In genomic region chr17:42779304-42779941, GRCh38 we compare ENCODE assay signal across 18 cellular contexts. TPM values are rescaled to one million over a fixed set of nuclear protein-coding genes. Genes with fewer than 3 reads are reported as not detected.
A peak's percentile ranks its signal among the peaks of the same experiment; 100 is the strongest.
DNase-seq lines count a peak whose midpoint lies in the region; ATAC-seq and TF ChIP-seq lines count a peak whose summit lies in the region.
"Had no signal": no experiment of that assay in that cellular context is flagged by ENCODE, and none has a peak within 500 bp of the region (broad histone marks: within the 10 kb centered on the region; RNA-seq: fewer than 3 reads in every experiment).

No MANE protein-coding gene starts in this region.

- peaks cover 10% of the 10 kb centered on the region for H3K27me3 Mint-ChIP-seq in endothelial cell (ENCODE audit: unreplicated experiment)
- peaks cover 25% of the 10 kb centered on the region for H3K27me3 Mint-ChIP-seq in neural progenitor cell (ENCODE audit: insufficient read depth, low read depth)

- peaks cover 43% of the 10 kb centered on the region for H3K4me1 Mint-ChIP-seq in endothelial cell (ENCODE audit: unreplicated experiment)
- peaks cover 19% of the 10 kb centered on the region for H3K4me1 Mint-ChIP-seq in neural progenitor cell

- WGBS in sigmoid colon, 2 donors, result 22 to 62% methylated on average over 3 of the region's 3 CpGs

- peaks cover 4% of the 10 kb centered on the region for H3K79me2 ChIP-seq in DND-41 (ENCODE audit: insufficient read depth, low read length)
- peaks cover 3% of the 10 kb centered on the region for H3K79me2 ChIP-seq in neural progenitor cell (ENCODE audit: low read depth)

- H3K4me2 ChIP-seq in DND-41 (ENCODE audit: insufficient read depth, low read length) (no peak overlapping the region), neural progenitor cell (no peak overlapping the region)

- H3K9ac ChIP-seq in DND-41 (ENCODE audit: low read depth, low read length), result no peak overlapping the region
- H3K9ac ChIP-seq in neural progenitor cell, result no peak overlapping the region

- H3K27me3 ChIP-seq in DND-41 (ENCODE audit: insufficient read depth, low read length, poor library complexity) (no peaks in the 10 kb centered on the region), neural progenitor cell (peaks cover 39% of the 10 kb centered on the region), lower lobe of right lung (ENCODE audit: low read depth) (peaks cover 46% of the 10 kb centered on the region), sigmoid colon (peaks cover 27 to 49% (median 44%) of the 10 kb centered on the region in 3 donors)
- H3K27me3 ChIP-seq: brain microvascular endothelial cell had no signal

- H3K27ac ChIP-seq in DND-41 (ENCODE audit: low read length) (no peak overlapping the region), neural progenitor cell (no peak overlapping the region), lower lobe of right lung (no peak overlapping the region), sigmoid colon (no peak overlapping the region)
- H3K27ac ChIP-seq: brain microvascular endothelial cell, foreskin keratinocyte had no signal

- no peak for TF ChIP-seq EP300 in sigmoid colon (IDR thresholded peaks at IDR 0.05)

- no peaks in the 10 kb centered on the region for H4K20me1 ChIP-seq in DND-41 (ENCODE audit: insufficient read depth, low read length)
- peaks cover 18% of the 10 kb centered on the region for H4K20me1 ChIP-seq in neural progenitor cell (ENCODE audit: low read depth)

- H3K9me3 Mint-ChIP-seq in endothelial cell (ENCODE audit: unreplicated experiment), result no peaks in the 10 kb centered on the region
- no peaks in the 10 kb centered on the region for H3K9me3 Mint-ChIP-seq in neural progenitor cell

- H3K27ac Mint-ChIP-seq in endothelial cell (ENCODE audit: unreplicated experiment) (no peak overlapping the region), neural progenitor cell (no peak overlapping the region)
- H3K27ac Mint-ChIP-seq: activated CD8-positive, alpha-beta T cell treated with anti-CD3 and anti-CD28 coated beads, Interleukin-2, amount 10 ng/mL, durations not matched to agents 7 days and 5 days had no signal

- peaks cover 6% of the 10 kb centered on the region for H3K4me1 ChIP-seq in DND-41 (ENCODE audit: insufficient read depth, low read length)
- no peaks in the 10 kb centered on the region for H3K4me1 ChIP-seq in neural progenitor cell
- H3K4me1 ChIP-seq in lower lobe of right lung, result peaks cover 21% of the 10 kb centered on the region
- peaks cover 0 to 18% (median 16%) of the 10 kb centered on the region in 4 donors for H3K4me1 ChIP-seq in sigmoid colon

- H2AFZ ChIP-seq in DND-41 (ENCODE audit: low read depth, low read length) (no peak overlapping the region), neural progenitor cell (replicated peaks) (no peak overlapping the region)

- H3K36me3 Mint-ChIP-seq in endothelial cell (ENCODE audit: low read depth, unreplicated experiment) (peaks cover 8% of the 10 kb centered on the region), neural progenitor cell (peaks cover 8% of the 10 kb centered on the region)

- intact Hi-C loops in lower lobe of right lung (cut with DNase I), result no loop called here
- intact Hi-C loops in sigmoid colon (cut with DNase I), result no loop called here

- H3K36me3 ChIP-seq in DND-41 (ENCODE audit: insufficient read depth, low read length) (peaks cover 56% of the 10 kb centered on the region), neural progenitor cell (no peaks in the 10 kb centered on the region), lower lobe of right lung (peaks cover 46% of the 10 kb centered on the region), sigmoid colon (peaks cover 9 to 50% (median 22%) of the 10 kb centered on the region in 4 donors)

- peaks cover 28% of the 10 kb centered on the region for H3F3A ChIP-seq in neural progenitor cell (ENCODE audit: low read depth)

- H3K4me3 Mint-ChIP-seq in endothelial cell (ENCODE audit: unreplicated experiment), result peak overlapping the region; percentile 57
- H3K4me3 Mint-ChIP-seq in neural progenitor cell, result peak overlapping the region; percentile 75
- H3K4me3 Mint-ChIP-seq: activated CD8-positive, alpha-beta T cell treated with anti-CD3 and anti-CD28 coated beads, Interleukin-2, amount 10 ng/mL, durations not matched to agents 7 days and 5 days had no signal

- peak; percentile 30; the same call in 1 of the 3 replicates for ATAC-seq in DND-41 (ENCODE audit: insufficient read depth, low read depth)
- no peak for ATAC-seq in lower lobe of right lung
- no peak for ATAC-seq in GM21360 (IDR thresholded peaks at IDR 0.05; ENCODE audit: unreplicated experiment)
- ATAC-seq: activated CD8-positive, alpha-beta T cell treated with anti-CD3 and anti-CD28 coated beads, Interleukin-2, amount 10 ng/mL, durations not matched to agents 7 days and 5 days; foreskin keratinocyte had no signal

- no peak overlapping the region for H3K4me3 ChIP-seq in DND-41 (ENCODE audit: low read depth in 1 of 2, low read length in 2 of 2)
- no peak overlapping the region for H3K4me3 ChIP-seq in neural progenitor cell
- H3K4me3 ChIP-seq in lower lobe of right lung, result no peak overlapping the region
- no peak overlapping the region for H3K4me3 ChIP-seq in sigmoid colon

- H3K9me3 ChIP-seq in DND-41 (ENCODE audit: insufficient read depth, low read length, severe bottlenecking) (no peaks in the 10 kb centered on the region), neural progenitor cell (ENCODE audit: low read depth) (no peaks in the 10 kb centered on the region), lower lobe of right lung (no peaks in the 10 kb centered on the region), sigmoid colon (no peaks in the 10 kb centered on the region)

- no peak for TF ChIP-seq POLR2A in sigmoid colon (IDR thresholded peaks at IDR 0.05)

- no peak for TF ChIP-seq CTCF in DND-41 (IDR thresholded peaks at IDR 0.05; ENCODE audit: borderline replicate concordance, extremely low read depth, low read length, poor library complexity, severe bottlenecking)
- no peak for TF ChIP-seq CTCF in endothelial cell (IDR thresholded peaks at IDR 0.05; ENCODE audit: unreplicated experiment)
- TF ChIP-seq CTCF in neural progenitor cell (IDR thresholded peaks at IDR 0.05), result no peak
- TF ChIP-seq CTCF in lower lobe of right lung (IDR thresholded peaks at IDR 0.05), result no peak
- TF ChIP-seq CTCF in sigmoid colon (IDR thresholded peaks at IDR 0.05), result no peak

- DNase-seq in DND-41 (no peak), NCI-H524 treated with DMSO at 0.1 percent for 48 hours (lab: John Stamatoyannopoulos, UW) (peak; percentile 11), endothelial cell (ENCODE audit: low spot score) (no peak), neural progenitor cell (ENCODE audit: low spot score) (no peak), UCSD-AML1 (lab: John Stamatoyannopoulos, UW; ENCODE audit: unreplicated experiment) (no peak), lower lobe of right lung (no peak), sigmoid colon (no peak)
- DNase-seq: activated CD8-positive, alpha-beta T cell treated with anti-CD3 and anti-CD28 coated beads, Interleukin-2, amount 10 ng/mL, durations not matched to agents 7 days and 5 days; activated effector memory CD4-positive, alpha-beta T cell treated with anti-CD3 and anti-CD28 coated beads, Interleukin-2, amount 50 U/mL, for 16 hours; brain microvascular endothelial cell; C1 segment of cervical spinal cord; foreskin keratinocyte; NCI-H1694; SHP77 had no signal

RNA-seq across cellular contexts. Expression of gene WNK4, which starts 1.0 kb away (rescaled TPM):
- total RNA-seq in endothelial cell (ENCODE audit: unreplicated experiment) (8.9 TPM), neural progenitor cell (ENCODE audit: low replicate concordance) (0.12 TPM in 1 of 2 replicates, not detected in the other), lower lobe of right lung (0.47 TPM), sigmoid colon (under 1 TPM in 1 of 4 donors, not detected in 3; 0.28 TPM)
- 10 to 100 TPM; 13.2 to 14.4 (median 14.0) TPM for polyA plus RNA-seq in sigmoid colon
- total RNA-seq: LHCN-M2 had no signal

RNA-seq across cellular contexts. Expression of gene VPS25, which starts 6.2 kb away (rescaled TPM):
- 39.4 TPM for total RNA-seq in endothelial cell (ENCODE audit: unreplicated experiment)
- total RNA-seq in neural progenitor cell (ENCODE audit: low replicate concordance), result 77.5 and 114 TPM in 2 replicates
- 42.1 TPM for total RNA-seq in lower lobe of right lung
- total RNA-seq in sigmoid colon, result 10 to 100 TPM; 27.1 to 40.3 (median 37.3) TPM
- 100 to 1,000 TPM; 103 to 135 (median 105) TPM for polyA plus RNA-seq in sigmoid colon

RNA-seq across cellular contexts. Expression of gene RAMP2, which starts 18.4 kb away (rescaled TPM):
- total RNA-seq in endothelial cell (ENCODE audit: unreplicated experiment), result 630 TPM
- total RNA-seq in neural progenitor cell (ENCODE audit: low replicate concordance), result 0.51 and 5.8 TPM in 2 replicates
- 127 TPM for total RNA-seq in lower lobe of right lung
- 10 to 100 TPM; 11.2 to 26.6 (median 18.4) TPM for total RNA-seq in sigmoid colon
- 10 to 100 TPM in 2 of 3 donors, 1 to 10 TPM in 1; 2.3 to 21.0 (median 16.7) TPM for polyA plus RNA-seq in sigmoid colon
- total RNA-seq: activated CD8-positive, alpha-beta T cell treated with anti-CD3 and anti-CD28 coated beads, Interleukin-2, amount 10 ng/mL, durations not matched to agents 7 days and 5 days; foreskin keratinocyte; mononuclear cell; renal cortical epithelial cell had no signal

RNA-seq across cellular contexts. Expression of gene COA3, which starts 19.1 kb away (rescaled TPM):
- 60.3 TPM for total RNA-seq in endothelial cell (ENCODE audit: unreplicated experiment)
- total RNA-seq in neural progenitor cell (ENCODE audit: low replicate concordance), result 61.2 and 74.5 TPM in 2 replicates
- total RNA-seq in lower lobe of right lung, result 54.5 TPM
- total RNA-seq in sigmoid colon, result 100 to 1,000 TPM in 1 of 4 donors, 10 to 100 TPM in 3; 73.4 to 100 (median 98.2) TPM
- polyA plus RNA-seq in sigmoid colon, result 100 to 1,000 TPM; 282 to 382 (median 295) TPM

RNA-seq across cellular contexts. Expression of gene CNTD1, which starts 19.2 kb away (rescaled TPM):
- 0.59 TPM for total RNA-seq in endothelial cell (ENCODE audit: unreplicated experiment)
- total RNA-seq in neural progenitor cell (ENCODE audit: low replicate concordance), result 0.06 TPM in 1 of 2 replicates, not detected in the other
- 1.6 TPM for total RNA-seq in lower lobe of right lung
- under 1 TPM in 1 of 4 donors, not detected in 3; 0.33 TPM for total RNA-seq in sigmoid colon
- 1 to 10 TPM in 2 of 3 donors, under 1 TPM in 1; 0.42 to 7.2 (median 4.2) TPM for polyA plus RNA-seq in sigmoid colon
- total RNA-seq: activated CD8-positive, alpha-beta T cell treated with anti-CD3 and anti-CD28 coated beads, Interleukin-2, amount 10 ng/mL, durations not matched to agents 7 days and 5 days; foreskin keratinocyte; LHCN-M2; mononuclear cell had no signal
